Comparison of ENCODE assay signal across 8 cellular contexts in genomic region chr9:95508242-95508967, GRCh38. TPM values are rescaled to one million over a fixed set of nuclear protein-coding genes. Genes with fewer than 3 reads are reported as not detected.
DNase-seq lines count a peak whose midpoint lies in the region; ATAC-seq and TF ChIP-seq lines count a peak whose summit lies in the region.

No MANE protein-coding gene starts in this region.

- H3K4me3 ChIP-seq in GM12864 (ENCODE audit: low read depth, low read length) = peak overlapping the region; percentile 70
- peak overlapping the region; percentile 33 to 55 for H3K4me3 ChIP-seq in body of pancreas
- peak overlapping the region; percentile 73 to 84 (median 77) for H3K4me3 ChIP-seq in liver (ENCODE audit: low read depth in 1 of 3, low read length in 3 of 3)
- peak overlapping the region; percentile 75 to 92 for H3K4me3 ChIP-seq in tibial artery

- H3K36me3 ChIP-seq in body of pancreas (replicated peaks in 1 of 2; ENCODE audit: insufficient read depth in 1 of 2, low read depth in 2 of 2) (no peaks in the 10 kb centered on the region), liver (ENCODE audit: control insufficient read depth in 4 of 4, insufficient read depth in 3 of 4, low read depth in 1 of 4, low read length in 3 of 4) (no peaks in the 10 kb centered on the region), tibial artery (no peaks in the 10 kb centered on the region)

- intact Hi-C loops in body of pancreas (cut with DNase I) = no loop called here
- intact Hi-C loops in tibial artery (cut with DNase I; ENCODE audit: low total_unique reads) = no loop called here

- ATAC-seq in body of pancreas (no peak), GM21619 (IDR thresholded peaks at IDR 0.05; ENCODE audit: unreplicated experiment) (no peak), GM19351 (IDR thresholded peaks at IDR 0.05; ENCODE audit: unreplicated experiment) (no peak)

- peaks cover 25% of the 10 kb centered on the region for H3K4me1 ChIP-seq in body of pancreas
- peaks cover 0 to 25% (median 18%) of the 10 kb centered on the region in 4 donors for H3K4me1 ChIP-seq in liver (ENCODE audit: control insufficient read depth in 4 of 4, insufficient read depth in 4 of 4, low read length in 3 of 4)
- H3K4me1 ChIP-seq in tibial artery = peaks cover 0 to 29% (median 15%) of the 10 kb centered on the region in 4 donors

- TF ChIP-seq CTCF in GM12864 (IDR thresholded peaks at IDR 0.05; ENCODE audit: low read depth, low read length, missing control alignments) = no peak
- no peak for TF ChIP-seq CTCF in body of pancreas (IDR thresholded peaks at IDR 0.05)
- no peak for TF ChIP-seq CTCF in liver (IDR thresholded peaks at IDR 0.05; ENCODE audit: low read depth, low read length, missing input control)
- no peak for TF ChIP-seq CTCF in tibial artery (IDR thresholded peaks at IDR 0.05)

- WGBS in body of pancreas, 2 donors = 1% methylated on average over 73 of the region's 111 CpGs; no CpG with 5 or more reads in 1 of the 2 donors
- under 1% methylated on average over 111 of the region's 111 CpGs for WGBS in liver

- H3K27me3 ChIP-seq in body of pancreas (no peaks in the 10 kb centered on the region), liver (ENCODE audit: control insufficient read depth in 4 of 4, insufficient read depth in 4 of 4, low read length in 3 of 4) (no peaks in the 10 kb centered on the region), tibial artery (no peaks in the 10 kb centered on the region)

- TF ChIP-seq RAD21 in liver (IDR thresholded peaks at IDR 0.05) = no peak

- DNase-seq in GM12864 (ENCODE audit: low read depth) (no peak), NCI-H69 (lab: John Stamatoyannopoulos, UW) (peak; percentile 71), body of pancreas (peak in 2 of 4 donors; percentile 22 to 33), tibial artery (no peak)
- DNase-seq in activated CD4-positive, CD25-positive, alpha-beta regulatory T cell (lab: John Stamatoyannopoulos, UW) = no peak

- H3K9me3 ChIP-seq in body of pancreas (no peaks in the 10 kb centered on the region), liver (ENCODE audit: control insufficient read depth in 4 of 4, low read length in 3 of 4) (no peaks in the 10 kb centered on the region), tibial artery (no peaks in the 10 kb centered on the region)

- no peak for TF ChIP-seq POLR2A in body of pancreas (IDR thresholded peaks at IDR 0.05)

- H3K27ac ChIP-seq in body of pancreas (peak overlapping the region; percentile 88 to 93 (median 92)), liver (ENCODE audit: low read depth in 1 of 2, low read length in 2 of 2) (peak overlapping the region; percentile 84 to 97), tibial artery (peak overlapping the region; percentile 92 to 97)

- peak overlapping the region in 1 of 2 donors; percentile 17 for H3K9ac ChIP-seq in liver (ENCODE audit: low read depth in 1 of 2, low read length in 2 of 2)

TF ChIP-seq in liver, 16 proteins besides CTCF, POLR2A, EP300 and RAD21:
- TF ChIP-seq RXRA (IDR thresholded peaks at IDR 0.05) = no peak
- TF ChIP-seq FOXA2 (IDR thresholded peaks at IDR 0.05) = no peak
- TF ChIP-seq TAF1 (conservative IDR thresholded peaks at IDR 0.05) = no peak
- TF ChIP-seq ATF3 (IDR thresholded peaks at IDR 0.05) = no peak
- TF ChIP-seq MAX (IDR thresholded peaks at IDR 0.05) = no peak
- TF ChIP-seq SP1 (IDR thresholded peaks at IDR 0.05) = no peak
- TF ChIP-seq REST (IDR thresholded peaks at IDR 0.05) = no peak
- no peak for TF ChIP-seq GABPA (IDR thresholded peaks at IDR 0.05 in 1 of 2, conservative IDR thresholded peaks at IDR 0.05 in 1 of 2)
- no peak for TF ChIP-seq NR2F2 (IDR thresholded peaks at IDR 0.05)
- no peak for TF ChIP-seq FOXA1 (IDR thresholded peaks at IDR 0.05)
- TF ChIP-seq JUND (IDR thresholded peaks at IDR 0.05) = no peak
- no peak for TF ChIP-seq ZBTB33 (IDR thresholded peaks at IDR 0.05)
- TF ChIP-seq EGR1 (IDR thresholded peaks at IDR 0.05; ENCODE audit: low read depth in 2 of 2) = no peak
- no peak for TF ChIP-seq HNF4A (conservative IDR thresholded peaks at IDR 0.05)
- TF ChIP-seq YY1 (IDR thresholded peaks at IDR 0.05) = no peak
- no peak for TF ChIP-seq HNF4G (IDR thresholded peaks at IDR 0.05)
TF ChIP-seq in liver: peak in this region for 0.

RNA-seq across cellular contexts. Expression of gene PTCH1, which starts 8.4 kb away (rescaled TPM):
- total RNA-seq in body of pancreas (10 to 100 TPM in 1 of 2 donors, 1 to 10 TPM in 1; 8.3 to 47.5 TPM), liver (1 to 10 TPM; 1.7 to 2.5 TPM)
- polyA plus RNA-seq in liver = 1 to 10 TPM; 1.2 to 5.0 TPM
